Comparison of ENCODE assay signal across 8 cellular contexts in genomic region chr2:202912824-202913223, GRCh38. TPM values are rescaled to one million over a fixed set of nuclear protein-coding genes. Genes with fewer than 3 reads are reported as not detected.
DNase-seq lines count a peak whose midpoint lies in the region; ATAC-seq, FAIRE-seq and TF ChIP-seq lines count a peak whose summit lies in the region.
"Not testable (repeated sequence)": the region's sequence is repeated elsewhere in the genome, so short reads cannot be mapped to it uniquely, and the experiment has no call there.

No MANE protein-coding gene starts in this region.

- not testable (repeated sequence) for H2BK5ac ChIP-seq in H1 (ENCODE audit: low read depth, low read length)

- H3K27me3 ChIP-seq in Panc1 (ENCODE audit: control insufficient read depth, insufficient read depth, low read length); H1 (replicated peaks in 1 of 4; ENCODE audit: control insufficient read depth in 3 of 4, extremely low read depth in 1 of 4, insufficient read depth in 3 of 4, low read length in 3 of 4); neural cell (ENCODE audit: insufficient read depth, low read depth, low read length); stomach: not testable (repeated sequence)

- not testable (repeated sequence) for H3K9me3 ChIP-seq in Panc1 (ENCODE audit: control insufficient read depth, insufficient read depth, low read depth, low read length); H1 (ENCODE audit: insufficient read depth in 2 of 2, low read depth in 1 of 2, low read length in 1 of 2); neural cell (ENCODE audit: low read length); stomach

- WGBS in H1 (ENCODE audit: extremely low coverage in 1 of 2, insufficient coverage in 1 of 2, insufficient read length in 1 of 2, insufficient replicate concordance in 2 of 2, low coverage in 1 of 2, low lambda C conversion rate in 2 of 2, missing lambda C conversion rate in 1 of 2), 2 experiments: 28% methylated on average over 7 of the region's 8 CpGs; no CpG with 5 or more reads in 1 of the 2 experiments
- WGBS in stomach, 5 donors: 2 to 5% (median 4%) methylated on average over 6 to 8 of the region's 8 CpGs

- H2BK15ac ChIP-seq in H1 (ENCODE audit: low read length): not testable (repeated sequence)

- H3K79me1 ChIP-seq in H1 (ENCODE audit: low read depth, low read length): not testable (repeated sequence)

- in situ Hi-C loops in Panc1 (cut with HindIII; ENCODE audit: low pct_unique_long_range_greater_than_20kb, low sequenced_read_pairs): not testable (repeated sequence)

- POLR2A ChIA-PET in Panc1 (lab: Charles Lee); H1 (lab: Charles Lee; ENCODE audit: partially characterized antibody): not testable (repeated sequence)

- not testable (repeated sequence) for H3F3A ChIP-seq in neural cell (ENCODE audit: insufficient read depth, low read length, poor library complexity, severe bottlenecking)

- H3K4me3 ChIP-seq in Panc1 (ENCODE audit: low read depth in 2 of 2, low read length in 2 of 2) (peak overlapping the region; percentile 99 to 100), H1 (ENCODE audit: extremely low read depth in 1 of 4, insufficient read depth in 2 of 4, low read depth in 3 of 4, low read length in 4 of 4) (peak overlapping the region; percentile 33 to 96 (median 52)), neural cell (ENCODE audit: low read length) (peak overlapping the region; percentile 93), stomach (peak overlapping the region; percentile 60 to 87 (median 78))

- not testable (repeated sequence) for H3K23me2 ChIP-seq in H1 (ENCODE audit: low read depth, low read length)

- H3K4me2 ChIP-seq in H1 (ENCODE audit: insufficient read depth in 1 of 2, low read depth in 2 of 2, low read length in 2 of 2) (peak overlapping the region; percentile 52 to 62), neural cell (ENCODE audit: low read length) (peak overlapping the region; percentile 39)

- CTCF ChIA-PET in Panc1 (lab: Charles Lee); H1 (lab: Charles Lee; ENCODE audit: partially characterized antibody): not testable (repeated sequence)

- BruUV-seq in Panc1 (replicated peaks; lab: Mats Ljungman, UMichigan): not testable (repeated sequence)

- H3K14ac ChIP-seq in H1 (ENCODE audit: insufficient read length): not testable (repeated sequence)

- not testable (repeated sequence) for H4K8ac ChIP-seq in H1 (ENCODE audit: extremely low read depth, insufficient read depth, low read length)

- not testable (repeated sequence) for DNase-seq in HFFc6; Panc1 (ENCODE audit: low read depth, low spot score); activated naive CD4-positive, alpha-beta T cell treated with anti-CD3 and anti-CD28 coated beads, Interleukin-2, amount 50 U/mL, for 72 hours (ENCODE audit: low spot score in 2 of 2); H1 (ENCODE audit: low read depth in 1 of 2, low spot score in 2 of 2); stomach
- DNase-seq in inferior parietal cortex (ENCODE audit: extremely low spot score): peak; percentile 2

- not testable (repeated sequence) for TF ChIP-seq RAD21 in H1 (IDR thresholded peaks at IDR 0.05 in 1 of 2, conservative IDR thresholded peaks at IDR 0.05 in 1 of 2; ENCODE audit: low read depth in 2 of 2, low read length in 2 of 2); neural cell (conservative IDR thresholded peaks at IDR 0.05)

- H3K9me2 ChIP-seq in neural cell (ENCODE audit: insufficient read depth, low read length): not testable (repeated sequence)

- H3K4me3 Mint-ChIP-seq in HFFc6: peak overlapping the region; percentile 90

- intact Hi-C loops in Panc1 (cut with micrococcal nuclease; ENCODE audit: unreplicated experiment); stomach (cut with DNase I; ENCODE audit: low total_unique reads): not testable (repeated sequence)

- H4K91ac ChIP-seq in H1 (replicated peaks; ENCODE audit: insufficient read length, low read length): not testable (repeated sequence)

- H3K4me1 Mint-ChIP-seq in HFFc6 (ENCODE audit: low read depth): peaks cover 36% of the 10 kb centered on the region

- H3K9ac ChIP-seq in H1 (replicated peaks in 1 of 4; ENCODE audit: extremely low read depth in 1 of 4, low read depth in 3 of 4, low read length in 3 of 4): peak overlapping the region; percentile 49 to 71 (median 62); a peak in 6 of 7 replicates
- peak overlapping the region; percentile 90 for H3K9ac ChIP-seq in neural cell (ENCODE audit: low read length)

- not testable (repeated sequence) for ATAC-seq in Panc1; activated naive CD4-positive, alpha-beta T cell treated with anti-CD3 and anti-CD28 coated beads, Interleukin-2, amount 50 U/mL, for 72 hours

- not testable (repeated sequence) for H3K18ac ChIP-seq in H1 (ENCODE audit: extremely low read depth, low read length)

- H2BK20ac ChIP-seq in H1 (ENCODE audit: low read length): not testable (repeated sequence)

- H4K5ac ChIP-seq in H1 (ENCODE audit: insufficient read length, low read depth, low read length): not testable (repeated sequence)

- not testable (repeated sequence) for TF ChIP-seq CTCF in C4-2B (conservative IDR thresholded peaks at IDR 0.05); HFFc6 (IDR thresholded peaks at IDR 0.05); Panc1 (IDR thresholded peaks at IDR 0.05); H1 (IDR thresholded peaks at IDR 0.05; ENCODE audit: control extremely low read depth in 1 of 3, insufficient read depth in 1 of 3, low read depth in 1 of 3, low read length in 3 of 3); neural cell (IDR thresholded peaks at IDR 0.05; ENCODE audit: poor library complexity, severe bottlenecking); stomach (IDR thresholded peaks at IDR 0.05)

- not testable (repeated sequence) for TF ChIP-seq POLR2A in H1 (IDR thresholded peaks at IDR 0.05; ENCODE audit: control extremely low read depth in 1 of 2, low read depth in 2 of 2, low read length in 2 of 2); stomach (IDR thresholded peaks at IDR 0.05)

- TF ChIP-seq EP300 in H1 (IDR thresholded peaks at IDR 0.05; ENCODE audit: borderline replicate concordance in 1 of 2, low read depth in 2 of 2, low read length in 2 of 2); neural cell (conservative IDR thresholded peaks at IDR 0.05; ENCODE audit: poor library complexity, severe bottlenecking); stomach (IDR thresholded peaks at IDR 0.05): not testable (repeated sequence)

- H3K27ac ChIP-seq in C4-2B (peak overlapping the region; percentile 99), Panc1 (ENCODE audit: low read length) (peak overlapping the region; percentile 92), H1 (ENCODE audit: low read depth, low read length) (peak overlapping the region; percentile 47; the same call in 1 of the 2 replicates), neural cell (ENCODE audit: low read length) (peak overlapping the region; percentile 83), stomach (peak overlapping the region in 4 of 5 donors; percentile 73 to 93 (median 90))

- H3K36me3 Mint-ChIP-seq in HFFc6 (ENCODE audit: low read depth): not testable (repeated sequence)
- peaks cover 5 to 11% of the 10 kb centered on the region in 2 donors for H3K36me3 Mint-ChIP-seq in activated naive CD4-positive, alpha-beta T cell treated with anti-CD3 and anti-CD28 coated beads, Interleukin-2, amount 50 U/mL, for 72 hours

- not testable (repeated sequence) for FAIRE-seq in H1 (lab: Jason Lieb, UNC)

- not testable (repeated sequence) for H3K23ac ChIP-seq in H1 (ENCODE audit: insufficient read length)

- H3K4me1 ChIP-seq in Panc1 (ENCODE audit: control insufficient read depth, insufficient read depth, low read length); H1 (replicated peaks in 1 of 4; ENCODE audit: control insufficient read depth in 3 of 4, insufficient read depth in 4 of 4, low read length in 3 of 4): not testable (repeated sequence)
- peaks cover 13 to 46% (median 31%) of the 10 kb centered on the region in 4 donors for H3K4me1 ChIP-seq in stomach

- not testable (repeated sequence) for H2BK12ac ChIP-seq in H1 (ENCODE audit: low read depth, low read length)

- not testable (repeated sequence) for H3K36me3 ChIP-seq in Panc1 (ENCODE audit: control insufficient read depth, insufficient read depth, low read length); H1 (ENCODE audit: control insufficient read depth in 2 of 4, insufficient read depth in 4 of 4, low read length in 3 of 4); neural cell (ENCODE audit: insufficient read depth, low read length); stomach

- not testable (repeated sequence) for H2BK120ac ChIP-seq in H1 (replicated peaks; ENCODE audit: low read depth, low read length)

- not testable (repeated sequence) for H3K27me3 Mint-ChIP-seq in HFFc6 (ENCODE audit: insufficient read depth)

- not testable (repeated sequence) for H3K4ac ChIP-seq in H1 (replicated peaks; ENCODE audit: insufficient read length, low read depth, low read length)

- H4K20me1 ChIP-seq in H1 (replicated peaks in 1 of 2; ENCODE audit: control insufficient read depth in 1 of 2, insufficient read depth in 2 of 2, low read length in 2 of 2); neural cell (ENCODE audit: insufficient read depth): not testable (repeated sequence)

- not testable (repeated sequence) for H2AK5ac ChIP-seq in H1 (ENCODE audit: low read depth, low read length)

- peak overlapping the region; percentile 85 for H3K27ac Mint-ChIP-seq in HFFc6
- H3K27ac Mint-ChIP-seq in activated naive CD4-positive, alpha-beta T cell treated with anti-CD3 and anti-CD28 coated beads, Interleukin-2, amount 50 U/mL, for 72 hours: peak overlapping the region; percentile 90 to 92

- H3K9me3 Mint-ChIP-seq in HFFc6; activated naive CD4-positive, alpha-beta T cell treated with anti-CD3 and anti-CD28 coated beads, Interleukin-2, amount 50 U/mL, for 72 hours: not testable (repeated sequence)

- H3K79me2 ChIP-seq in H1 (ENCODE audit: control insufficient read depth in 1 of 2, insufficient read depth in 2 of 2, low read length in 2 of 2): peaks cover 20 to 37% of the 10 kb centered on the region in 2 experiments
- peaks cover 26% of the 10 kb centered on the region for H3K79me2 ChIP-seq in neural cell (replicated peaks; ENCODE audit: insufficient read depth, low read length)

- H2AFZ ChIP-seq in H1 (ENCODE audit: low read length): peak overlapping the region; percentile 70; the same call in 1 of the 2 replicates
- not testable (repeated sequence) for H2AFZ ChIP-seq in neural cell (ENCODE audit: low read depth, low read length)

- H3K56ac ChIP-seq in H1 (replicated peaks; ENCODE audit: insufficient read length, low read depth, low read length): not testable (repeated sequence)

RNA-seq across cellular contexts. Expression of gene CARF, which starts 0.7 kb away (rescaled TPM):
- 1 to 10 TPM; 2.2 to 5.7 (median 4.2) TPM for total RNA-seq in HFFc6 (2021; fragmentation: NEBNext Ultra II Directional; extraction: Animal tissue kit (Norgen Biotek cat#: 25700))
- total RNA-seq in Panc1 (2021; ENCODE audit: unreplicated experiment) (8.0 TPM), stomach (10 to 100 TPM; 16.5 to 30.9 (median 23.9) TPM)
- polyA plus RNA-seq in Panc1 (2012; ENCODE audit: insufficient read length): 2.7 TPM
- 1 to 10 TPM; 3.9 to 8.5 TPM for total RNA-seq in activated naive CD4-positive, alpha-beta T cell treated with anti-CD3 and anti-CD28 coated beads, Interleukin-2, amount 50 U/mL, for 72 hours
- total RNA-seq in H1 (2021; fragmentation: NEBNext Ultra II Directional; extraction: Animal tissue kit (Norgen Biotek cat#: 25700)): 1.9 and 2.6 TPM in 2 replicates
- polyA plus RNA-seq in H1 (2011; rRNA removed) (1.6 and 2.0 TPM in 2 replicates), neural cell (20.1 and 32.2 TPM in 2 replicates), stomach (1 to 10 TPM; 1.8 to 5.2 (median 2.3) TPM)
- 2.9 TPM for polyA plus RNA-seq in H1 (2011; cell fraction: cytosol; rRNA removed)
- polyA plus RNA-seq in H1 (2011; cell fraction: nucleus; rRNA removed): 3.8 TPM
- 2.1 to 3.5 TPM (median 2.8 TPM) in 4 replicates for polyA plus RNA-seq in H1 (2012, experiment 1 of 2)
- polyA plus RNA-seq in H1 (2012, experiment 2 of 2): 0.12 TPM
- polyA plus RNA-seq in H1 (2013, experiment 1 of 2): 3.1 TPM
- polyA plus RNA-seq in H1 (2013, experiment 2 of 2): 2.4 TPM
- 6.6 and 12.1 TPM in 2 replicates for polyA minus RNA-seq in H1 (2011; rRNA and poly(A)+ RNA removed)
- polyA minus RNA-seq in H1 (2011; cell fraction: cytosol; rRNA and poly(A)+ RNA removed): 3.9 TPM
- polyA minus RNA-seq in H1 (2011; cell fraction: nucleus; rRNA and poly(A)+ RNA removed): 15.4 TPM
- polyA minus RNA-seq in neural cell: 34.3 and 45.6 TPM in 2 replicates

RNA-seq across cellular contexts. Expression of gene WDR12, which starts 1.4 kb away (rescaled TPM):
- total RNA-seq in HFFc6 (2021; fragmentation: NEBNext Ultra II Directional; extraction: Animal tissue kit (Norgen Biotek cat#: 25700)): 10 to 100 TPM; 48.4 to 77.0 (median 56.1) TPM
- total RNA-seq in Panc1 (2021; ENCODE audit: unreplicated experiment): 100 TPM
- polyA plus RNA-seq in Panc1 (2012; ENCODE audit: insufficient read length): 59.4 TPM
- total RNA-seq in activated naive CD4-positive, alpha-beta T cell treated with anti-CD3 and anti-CD28 coated beads, Interleukin-2, amount 50 U/mL, for 72 hours: 100 to 1,000 TPM in 1 of 2 donors, 10 to 100 TPM in 1; 82.5 to 101 TPM
- 150 and 183 TPM in 2 replicates for total RNA-seq in H1 (2021; fragmentation: NEBNext Ultra II Directional; extraction: Animal tissue kit (Norgen Biotek cat#: 25700))
- 9.7 and 25.0 TPM in 2 replicates for polyA plus RNA-seq in H1 (2011; rRNA removed)
- polyA plus RNA-seq in H1 (2011; cell fraction: cytosol; rRNA removed): 46.2 TPM
- polyA plus RNA-seq in H1 (2011; cell fraction: nucleus; rRNA removed): 16.7 TPM
- polyA plus RNA-seq in H1 (2012, experiment 1 of 2): 80.4 to 122 TPM (median 91.6 TPM) in 4 replicates
- 8.0 TPM for polyA plus RNA-seq in H1 (2012, experiment 2 of 2)
- 69.7 TPM for polyA plus RNA-seq in H1 (2013, experiment 1 of 2)
- polyA plus RNA-seq in H1 (2013, experiment 2 of 2): 67.6 TPM
- 29.1 and 43.1 TPM in 2 replicates for polyA minus RNA-seq in H1 (2011; rRNA and poly(A)+ RNA removed)
- 43.7 TPM for polyA minus RNA-seq in H1 (2011; cell fraction: cytosol; rRNA and poly(A)+ RNA removed)
- polyA minus RNA-seq in H1 (2011; cell fraction: nucleus; rRNA and poly(A)+ RNA removed): 24.5 TPM
- polyA plus RNA-seq in neural cell: 26.8 and 32.9 TPM in 2 replicates
- polyA minus RNA-seq in neural cell: 22.0 and 35.3 TPM in 2 replicates
- total RNA-seq in stomach: 10 to 100 TPM in 2 of 5 donors, 1 to 10 TPM in 2, not detected in 1; 1.7 to 40.9 (median 11.1) TPM
- 10 to 100 TPM in 2 of 3 donors, 1 to 10 TPM in 1; 9.3 to 18.3 (median 10.1) TPM for polyA plus RNA-seq in stomach

RNA-seq across cellular contexts. Expression of gene ICA1L, which starts 41.3 kb away (rescaled TPM):
- total RNA-seq in HFFc6 (2021; fragmentation: NEBNext Ultra II Directional; extraction: Animal tissue kit (Norgen Biotek cat#: 25700)): 1 to 10 TPM; 2.6 to 4.5 (median 3.2) TPM
- total RNA-seq in Panc1 (2021; ENCODE audit: unreplicated experiment) (6.4 TPM), stomach (10 to 100 TPM in 3 of 5 donors, 1 to 10 TPM in 1, under 1 TPM in 1; 0.87 to 36.7 (median 16.5) TPM)
- polyA plus RNA-seq in Panc1 (2012; ENCODE audit: insufficient read length): 3.6 TPM
- 1 to 10 TPM; 6.2 to 10.0 TPM for total RNA-seq in activated naive CD4-positive, alpha-beta T cell treated with anti-CD3 and anti-CD28 coated beads, Interleukin-2, amount 50 U/mL, for 72 hours
- 3.4 TPM in 2 replicates for total RNA-seq in H1 (2021; fragmentation: NEBNext Ultra II Directional; extraction: Animal tissue kit (Norgen Biotek cat#: 25700))
- polyA plus RNA-seq in H1 (2011; rRNA removed) (0.71 and 1.1 TPM in 2 replicates), neural cell (61.2 and 61.4 TPM in 2 replicates), stomach (1 to 10 TPM; 1.2 to 2.7 (median 1.8) TPM)
- 1.3 TPM for polyA plus RNA-seq in H1 (2011; cell fraction: cytosol; rRNA removed)
- 2.5 TPM for polyA plus RNA-seq in H1 (2011; cell fraction: nucleus; rRNA removed)
- polyA plus RNA-seq in H1 (2012, experiment 1 of 2): 0.95 to 2.5 TPM (median 1.2 TPM) in 4 replicates
- 0.08 TPM for polyA plus RNA-seq in H1 (2012, experiment 2 of 2)
- polyA plus RNA-seq in H1 (2013, experiment 1 of 2): 2.1 TPM
- polyA plus RNA-seq in H1 (2013, experiment 2 of 2): 1.7 TPM
- 2.3 and 5.7 TPM in 2 replicates for polyA minus RNA-seq in H1 (2011; rRNA and poly(A)+ RNA removed)
- 1.8 TPM for polyA minus RNA-seq in H1 (2011; cell fraction: cytosol; rRNA and poly(A)+ RNA removed)
- 7.6 TPM for polyA minus RNA-seq in H1 (2011; cell fraction: nucleus; rRNA and poly(A)+ RNA removed)
- polyA minus RNA-seq in neural cell: 73.0 and 81.3 TPM in 2 replicates

Comparison
In these comparisons a context has a peak if more than half of its experiments do, and no peak if none do; other contexts are left out.
1. H3K27ac ChIP-seq: peak in every context shown above with its lines; median percentile 99 in C4-2B; 92 in Panc1; 90 in stomach; 83 in neural cell; 47 in H1.